Comparison of ENCODE assay signal across 8 cellular contexts in genomic region chr19:12484371-12485322, GRCh38. TPM values are rescaled to one million over a fixed set of nuclear protein-coding genes. Genes with fewer than 3 reads are reported as not detected.
DNase-seq lines count a peak whose midpoint lies in the region; ATAC-seq and TF ChIP-seq lines count a peak whose summit lies in the region.

Gene ZNF709 (minus strand): TSS chr19:12484816. CDS start chr19:12484657, 159 bp downstream.

- H3K4me1 ChIP-seq in A673 (ENCODE audit: insufficient read depth, low read length, poor library complexity, severe bottlenecking) = no peaks in the 10 kb centered on the region

- H3K27ac Mint-ChIP-seq in activated CD4-positive, alpha-beta T cell treated with anti-CD3 and anti-CD28 coated beads for 36 hours = peak within 1 kb of the TSS; percentile 58

- H3K36me3 Mint-ChIP-seq in activated CD4-positive, alpha-beta T cell treated with anti-CD3 and anti-CD28 coated beads for 36 hours (ENCODE audit: low read depth) = no peaks in the 10 kb centered on the region

- peaks cover 27% of the 10 kb centered on the region for H3K4me1 Mint-ChIP-seq in activated CD4-positive, alpha-beta T cell treated with anti-CD3 and anti-CD28 coated beads for 36 hours

- ATAC-seq in GM18858 (IDR thresholded peaks at IDR 0.05; ENCODE audit: unreplicated experiment) = peak; percentile 65
- ATAC-seq in HG03097 (IDR thresholded peaks at IDR 0.05; ENCODE audit: low FRiP score, unreplicated experiment) = peak; percentile 84
- peak; percentile 98 for ATAC-seq in activated CD4-positive, alpha-beta T cell treated with anti-CD3 and anti-CD28 coated beads for 36 hours

- no peaks in the 10 kb centered on the region for H3K27me3 ChIP-seq in A673 (replicated peaks; ENCODE audit: insufficient read depth, low read depth, low read length, poor library complexity)

- peak within 1 kb of the TSS; percentile 72 for H3K27ac ChIP-seq in A673 (ENCODE audit: low read depth, low read length, poor library complexity, severe bottlenecking)

- DNase-seq in A673 (ENCODE audit: low spot score) (peak; percentile 91), NCI-H2227 treated with DMSO at 0.1 percent for 48 hours (lab: John Stamatoyannopoulos, UW) (peak; percentile 73), choroid plexus epithelial cell (ENCODE audit: low read depth) (peak; percentile 83), kidney glomerular epithelial cell (lab: John Stamatoyannopoulos, UW) (peak; percentile 72)
- DNase-seq in activated CD4-positive, alpha-beta T cell treated with anti-CD3 and anti-CD28 coated beads for 36 hours = peak; percentile 92
- peak; percentile 92 for DNase-seq in stimulated activated CD4-positive, alpha-beta T cell treated with anti-CD3 and anti-CD28 coated beads, Interleukin-15, amount 100 ng/mL, for 24 hours

- no TSS peak for BruUV-seq in A673 (replicated peaks; lab: Mats Ljungman, UMichigan)

- no peaks in the 10 kb centered on the region for H3K27me3 Mint-ChIP-seq in activated CD4-positive, alpha-beta T cell treated with anti-CD3 and anti-CD28 coated beads for 36 hours

- TF ChIP-seq CTCF in A673 (conservative IDR thresholded peaks at IDR 0.05; ENCODE audit: low read depth, low read length) (no peak), choroid plexus epithelial cell (conservative IDR thresholded peaks at IDR 0.05; ENCODE audit: low read depth, low read length) (no peak)

- POLR2A ChIA-PET in A673 (lab: Charles Lee; ENCODE audit: low non-redundant PET) = no interaction called here
- POLR2A ChIA-PET in activated CD4-positive, alpha-beta T cell treated with anti-CD3 and anti-CD28 coated beads for 36 hours (lab: Charles Lee) = interaction anchor here (1.0 kb wide), 1 partner anchor 11 kb away, joined by 6 read pairs; no protein-coding TSS in a partner anchor

- no peaks in the 10 kb centered on the region for H3K9me3 ChIP-seq in A673 (ENCODE audit: low read depth, low read length, poor library complexity, severe bottlenecking)

- no peaks in the 10 kb centered on the region for H3K9me3 Mint-ChIP-seq in activated CD4-positive, alpha-beta T cell treated with anti-CD3 and anti-CD28 coated beads for 36 hours (ENCODE audit: low read depth)

- CTCF ChIA-PET in A673 (lab: Charles Lee) = no interaction called here
- CTCF ChIA-PET in activated CD4-positive, alpha-beta T cell treated with anti-CD3 and anti-CD28 coated beads for 36 hours (lab: Charles Lee) = interaction anchor here (0.6 to 2.1 kb wide), 4 partner anchors 11 to 326 kb away, joined by 3 to 5 read pairs (median 3); no protein-coding TSS in a partner anchor

- H3K4me3 ChIP-seq in A673 (ENCODE audit: low read depth, low read length, poor library complexity, severe bottlenecking) (peak within 1 kb of the TSS; percentile 92), choroid plexus epithelial cell (ENCODE audit: low read depth, low read length) (peak within 1 kb of the TSS; percentile 80)

- H3K36me3 ChIP-seq in A673 (ENCODE audit: insufficient read depth, low read length, poor library complexity, severe bottlenecking) = no peaks in the 10 kb centered on the region

- intact Hi-C loops in A673 (cut with micrococcal nuclease; ENCODE audit: unreplicated experiment) = no loop called here
- intact Hi-C loops in activated CD4-positive, alpha-beta T cell treated with anti-CD3 and anti-CD28 coated beads for 36 hours (cut with DNase I, micrococcal nuclease) = loop anchor here (1.0 to 2.0 kb wide), 7 partner anchors 11 to 190 kb away; partner anchors contain the start of genes ZNF443 (in 2 of the 2), ZNF44 (in 1 of the 2), ZNF563 (in 1 of the 2) and ZNF564 (in 1 of the 2)

- H3K4me3 Mint-ChIP-seq in activated CD4-positive, alpha-beta T cell treated with anti-CD3 and anti-CD28 coated beads for 36 hours = peak within 1 kb of the TSS; percentile 87

RNA-seq across cellular contexts. Expression of gene ZNF709, which starts in this region (rescaled TPM):
- total RNA-seq in A673 (2021) = 3.6 and 5.1 TPM in 2 replicates
- total RNA-seq in activated CD4-positive, alpha-beta T cell treated with anti-CD3 and anti-CD28 coated beads for 36 hours = 1 to 10 TPM; 1.7 to 2.1 TPM

Comparison
In these comparisons a context has a peak if more than half of its experiments do, and no peak if none do; other contexts are left out.
1. Peak in every context shown above with its lines: DNase-seq, ATAC-seq, H3K4me3 ChIP-seq and H3K27ac ChIP-seq.